ENCODE assay signal across 8 cellular contexts in the genomic region with DNA sequence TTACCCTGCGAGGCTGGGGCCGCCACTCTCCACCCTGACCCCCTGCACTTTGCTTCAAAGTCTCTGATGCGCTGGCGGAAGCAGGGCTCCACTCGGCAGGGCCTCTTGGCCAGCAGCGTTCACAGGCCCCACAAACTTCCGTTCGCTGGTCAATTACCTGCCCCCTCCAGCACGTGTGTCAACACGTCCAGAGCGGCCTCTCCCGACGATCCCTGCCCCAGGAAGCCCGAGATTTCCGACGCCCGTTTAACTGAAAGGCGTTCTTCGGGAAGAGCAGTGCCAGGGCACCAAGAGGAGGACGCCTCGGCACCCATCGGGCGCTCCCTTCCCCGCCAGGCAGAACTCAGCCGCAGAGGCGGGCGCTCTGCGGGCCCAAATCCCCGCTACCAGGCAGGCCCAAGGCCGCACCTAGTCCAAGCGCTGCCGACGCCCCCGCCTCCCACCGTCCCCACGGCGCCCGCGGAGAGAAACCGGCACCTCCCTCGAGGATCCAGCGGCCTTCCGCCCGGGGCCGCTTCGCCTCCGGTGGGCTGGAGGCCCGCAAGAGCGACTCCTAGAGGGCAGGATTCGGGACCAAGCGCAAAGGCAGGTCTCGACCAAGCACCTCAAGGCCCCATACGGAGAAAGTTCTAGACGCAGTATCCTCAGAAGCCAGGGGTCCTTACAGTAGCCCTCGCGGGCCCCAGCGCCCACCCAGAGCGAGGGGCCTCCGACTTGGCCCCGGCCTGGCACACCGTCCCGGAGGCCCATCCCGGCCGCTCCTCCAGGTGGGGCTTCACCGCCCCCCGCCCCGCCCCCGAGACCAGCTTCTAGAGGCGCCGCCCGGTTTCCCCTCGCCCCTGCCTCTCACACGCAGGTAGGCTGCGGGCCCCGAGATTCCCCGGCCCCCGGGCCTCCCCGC. TPM values are rescaled to one million over a fixed set of nuclear protein-coding genes. Genes with fewer than 3 reads are reported as not detected.
DNase-seq lines count a peak whose midpoint lies in the region; ATAC-seq, FAIRE-seq and TF ChIP-seq lines count a peak whose summit lies in the region.

No MANE protein-coding gene starts in this region.

- H3K4me1 Mint-ChIP-seq in osteocyte (ENCODE audit: unreplicated experiment): peaks cover 32% of the 10 kb centered on the region

- WGBS in A549 (ENCODE audit: missing lambda C conversion rate): 0% methylated on average over 13 of the region's 78 CpGs

- H3K4me1 ChIP-seq in A549: peaks cover 25% of the 10 kb centered on the region

- H3K9me3 Mint-ChIP-seq in osteocyte (ENCODE audit: unreplicated experiment): peaks cover 5% of the 10 kb centered on the region

- peak; percentile 55 for TF ChIP-seq CTCF in A549 (IDR thresholded peaks at IDR 0.05)
- peak; percentile 45 for TF ChIP-seq CTCF in osteocyte (IDR thresholded peaks at IDR 0.05)

- peak overlapping the region; percentile 84 for H3K4me3 Mint-ChIP-seq in osteocyte (ENCODE audit: unreplicated experiment)

- H3K36me3 Mint-ChIP-seq in osteocyte (ENCODE audit: unreplicated experiment): peaks cover 9% of the 10 kb centered on the region

- no peak for TF ChIP-seq RAD21 in A549 (conservative IDR thresholded peaks at IDR 0.05 in 1 of 2, IDR thresholded peaks at IDR 0.05 in 1 of 2)

- no peak for FAIRE-seq in A549 (lab: Jason Lieb, UNC)

- H3K4me2 ChIP-seq in A549: peak overlapping the region; percentile 90

- peak; percentile 70 to 84 for ATAC-seq in A549
- peak; percentile 29 for ATAC-seq in GM18505 (IDR thresholded peaks at IDR 0.05; ENCODE audit: unreplicated experiment)
- peak; percentile 31 for ATAC-seq in HG02973 (IDR thresholded peaks at IDR 0.05; ENCODE audit: unreplicated experiment)

- peak overlapping the region; percentile 78 for H3K27ac Mint-ChIP-seq in osteocyte (ENCODE audit: unreplicated experiment)

- no peaks in the 10 kb centered on the region for H3K27me3 Mint-ChIP-seq in osteocyte (ENCODE audit: unreplicated experiment)

- TF ChIP-seq EP300 in A549 (IDR thresholded peaks at IDR 0.05): no peak

- CTCF ChIA-PET in A549 (lab: Yijun Ruan, JAX): interaction anchor here (0.7 to 1.6 kb wide), 3 partner anchors 10 to 88 kb away, joined by 3 to 4 read pairs (median 3); no protein-coding TSS in a partner anchor

- POLR2A ChIA-PET in A549 (lab: Yijun Ruan, JAX): interaction anchor here (0.6 kb wide), 2 partner anchors 11 to 202 kb away, joined by 3 read pairs; no protein-coding TSS in a partner anchor

- peak; percentile 66 to 73 for DNase-seq in A549 (ENCODE audit: low read depth in 1 of 2, low spot score in 1 of 2)
- DNase-seq in NCI-H345 (lab: John Stamatoyannopoulos, UW): peak; percentile 63
- DNase-seq in activated CD8-positive, alpha-beta memory T cell treated with anti-CD3 and anti-CD28 coated beads, Interleukin-2, amount 50 U/mL, for 48 hours: peak; percentile 70
- DNase-seq in fibroblast of peridontal ligament (ENCODE audit: extremely low read depth): peak; percentile 27
- DNase-seq in osteocyte (ENCODE audit: extremely low spot score, unreplicated experiment): no peak
- no peak for DNase-seq in T1000 (lab: John Stamatoyannopoulos, UW)

- H3K4me3 ChIP-seq in A549: peak overlapping the region; percentile 93

- no peak; the same call in 1 of the 2 replicates for TF ChIP-seq POLR2A in A549 (IDR thresholded peaks at IDR 0.05; ENCODE audit: low read length)
- TF ChIP-seq POLR2A in GM18505 (IDR thresholded peaks at IDR 0.05; ENCODE audit: borderline replicate concordance, extremely low read depth, insufficient read depth, insufficient read length): no peak

- peak overlapping the region; percentile 97 for H3K27ac ChIP-seq in A549

- H3K9me3 ChIP-seq in A549: no peaks in the 10 kb centered on the region

TF ChIP-seq in A549, 52 proteins besides CTCF, POLR2A, EP300 and RAD21:
- TF ChIP-seq HMGXB4 (CRISPR knock-in tag; IDR thresholded peaks at IDR 0.05; ENCODE audit: borderline replicate concordance): peak; percentile 56; the same call in 1 of the 2 replicates
- TF ChIP-seq ELK1 (IDR thresholded peaks at IDR 0.05; ENCODE audit: low read depth, low read length): no peak
- TF ChIP-seq PHF8 (IDR thresholded peaks at IDR 0.05; ENCODE audit: borderline replicate concordance, low read depth): peak; percentile 61
- TF ChIP-seq RCOR1 (IDR thresholded peaks at IDR 0.05; ENCODE audit: low read depth, low read length): no peak
- TF ChIP-seq PBX3 (IDR thresholded peaks at IDR 0.05): no peak
- TF ChIP-seq, protein P1, sequence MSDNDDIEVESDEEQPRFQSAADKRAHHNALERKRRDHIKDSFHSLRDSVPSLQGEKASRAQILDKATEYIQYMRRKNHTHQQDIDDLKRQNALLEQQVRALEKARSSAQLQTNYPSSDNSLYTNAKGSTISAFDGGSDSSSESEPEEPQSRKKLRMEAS (IDR thresholded peaks at IDR 0.05): peak; percentile 68
- TF ChIP-seq BHLHE40 (IDR thresholded peaks at IDR 0.05; ENCODE audit: low read depth, low read length): 0 out of 2 replicates have a peak, but pooled peaks have one; percentile 8

RNA-seq across cellular contexts. Expression of gene BCAP31, which starts 0.6 kb away (rescaled TPM):
- polyA plus RNA-seq in A549 (2011; rRNA removed) (217 and 257 TPM in 2 replicates), A549 (2017; fragmentation: RNase III; extraction: RNeasy Plus Mini Kit Qiagen cat#74134 plus additional on column Dnase treatment) (335 to 351 TPM (median 349 TPM) in 3 replicates)
- 205 and 233 TPM in 2 replicates for polyA plus RNA-seq in A549 (2012; cell fraction: cytosol; rRNA removed)
- 237 and 262 TPM in 2 replicates for polyA plus RNA-seq in A549 (2012; cell fraction: nucleus; rRNA removed)
- polyA minus RNA-seq in A549 (2011; rRNA and poly(A)+ RNA removed): 175 and 185 TPM in 2 replicates
- total RNA-seq in osteocyte: 172 and 188 TPM in 2 replicates

RNA-seq across cellular contexts. Expression of gene ABCD1, which starts 1.1 kb away (rescaled TPM):
- polyA plus RNA-seq in A549 (2011; rRNA removed): 1.7 and 1.8 TPM in 2 replicates
- 3.0 and 3.8 TPM in 2 replicates for polyA plus RNA-seq in A549 (2012; cell fraction: cytosol; rRNA removed)
- polyA plus RNA-seq in A549 (2012; cell fraction: nucleus; rRNA removed): 10.0 and 12.8 TPM in 2 replicates
- 3.3 to 5.1 TPM (median 3.8 TPM) in 3 replicates for polyA plus RNA-seq in A549 (2017; fragmentation: RNase III; extraction: RNeasy Plus Mini Kit Qiagen cat#74134 plus additional on column Dnase treatment)
- polyA minus RNA-seq in A549 (2011; rRNA and poly(A)+ RNA removed): 2.1 and 4.0 TPM in 2 replicates
- 19.7 and 22.3 TPM in 2 replicates for total RNA-seq in osteocyte

RNA-seq across cellular contexts. Expression of gene SLC6A8, which starts 35.9 kb away (rescaled TPM):
- polyA plus RNA-seq in A549 (2011; rRNA removed) (2.0 and 3.4 TPM in 2 replicates), A549 (2017; fragmentation: RNase III; extraction: RNeasy Plus Mini Kit Qiagen cat#74134 plus additional on column Dnase treatment) (5.7 to 6.9 TPM (median 6.1 TPM) in 3 replicates)
- polyA plus RNA-seq in A549 (2012; cell fraction: cytosol; rRNA removed): 4.2 and 7.4 TPM in 2 replicates
- 10.2 and 14.9 TPM in 2 replicates for polyA plus RNA-seq in A549 (2012; cell fraction: nucleus; rRNA removed)
- polyA minus RNA-seq in A549 (2011; rRNA and poly(A)+ RNA removed): 8.6 and 9.8 TPM in 2 replicates
- total RNA-seq in osteocyte: 74.1 and 77.0 TPM in 2 replicates

RNA-seq across cellular contexts. Expression of gene PLXNB3, which starts 40.4 kb away (rescaled TPM):
- polyA plus RNA-seq in A549 (2011; rRNA removed) (1.1 and 1.2 TPM in 2 replicates), A549 (2017; fragmentation: RNase III; extraction: RNeasy Plus Mini Kit Qiagen cat#74134 plus additional on column Dnase treatment) (2.5 to 3.9 TPM (median 3.1 TPM) in 3 replicates)
- polyA plus RNA-seq in A549 (2012; cell fraction: cytosol; rRNA removed): 4.1 and 5.5 TPM in 2 replicates
- polyA plus RNA-seq in A549 (2012; cell fraction: nucleus; rRNA removed): 16.1 and 22.5 TPM in 2 replicates
- 2.0 and 3.2 TPM in 2 replicates for polyA minus RNA-seq in A549 (2011; rRNA and poly(A)+ RNA removed)
- 8.7 and 9.1 TPM in 2 replicates for total RNA-seq in osteocyte

RNA-seq across cellular contexts. Expression of gene PNCK, which starts 50.0 kb away (rescaled TPM):
- polyA plus RNA-seq in A549 (2011; rRNA removed) (0.17 TPM in 2 replicates), A549 (2017; fragmentation: RNase III; extraction: RNeasy Plus Mini Kit Qiagen cat#74134 plus additional on column Dnase treatment) (0.13 to 0.30 TPM (median 0.25 TPM) in 3 replicates)
- polyA plus RNA-seq in A549 (2012; cell fraction: cytosol; rRNA removed): 0.08 and 0.09 TPM in 2 replicates
- 0.64 and 1.3 TPM in 2 replicates for polyA plus RNA-seq in A549 (2012; cell fraction: nucleus; rRNA removed)
- not detected in 2 replicates for polyA minus RNA-seq in A549 (2011; rRNA and poly(A)+ RNA removed)
- 3.6 and 5.1 TPM in 2 replicates for total RNA-seq in osteocyte

Comparison
In these comparisons a context has a peak if more than half of its experiments do, and no peak if none do; other contexts are left out.
1. DNase-seq: peak in A549 (2 of 2), NCI-H345 (single experiment), activated CD8-positive, alpha-beta memory T cell treated with anti-CD3 and anti-CD28 coated beads, Interleukin-2, amount 50 U/mL, for 48 hours (single experiment) and fibroblast of peridontal ligament (single experiment); none in osteocyte (single experiment) and T1000 (single experiment).
2. Peak in every context shown above with its lines, with median percentiles within 50 percentile points of each other: ATAC-seq.